Comparison of ENCODE assay signal across 5 cellular contexts in the genomic region with DNA sequence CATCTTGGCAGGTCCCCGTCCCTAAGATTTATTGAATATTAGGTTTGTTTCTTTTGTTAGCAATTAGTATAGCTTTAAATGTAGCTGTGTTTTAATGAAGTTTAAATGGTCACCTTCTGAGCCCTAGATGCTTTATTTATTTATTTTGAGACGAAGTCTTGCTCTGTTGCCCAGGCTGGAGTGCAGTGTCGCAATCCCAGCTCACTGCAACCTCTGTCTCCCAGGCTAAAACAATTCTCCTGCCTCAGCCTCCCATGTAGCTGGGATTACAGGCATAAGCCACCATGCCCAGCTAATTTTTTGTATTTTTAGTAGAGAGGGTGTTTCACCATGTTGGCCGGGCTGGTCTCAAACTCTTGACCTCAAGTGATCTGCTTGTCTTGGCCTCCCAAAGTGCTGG. TPM values are rescaled to one million over a fixed set of nuclear protein-coding genes. Genes with fewer than 3 reads are reported as not detected.
DNase-seq lines count a peak whose midpoint lies in the region; ATAC-seq, FAIRE-seq and TF ChIP-seq lines count a peak whose summit lies in the region.
"Not testable (repeated sequence)": the region's sequence is repeated elsewhere in the genome, so short reads cannot be mapped to it uniquely, and the experiment has no call there.

No MANE protein-coding gene starts in this region.

- ATAC-seq in A549; IMR-90 (ENCODE audit: low read depth); K562; HepG2: not testable (repeated sequence)

- not testable (repeated sequence) for H3K27me3 ChIP-seq in IMR-90 (ENCODE audit: control insufficient read depth, insufficient read depth, low read length); K562 (ENCODE audit: control insufficient read depth in 2 of 2, insufficient read depth in 2 of 2, low read length in 2 of 2); HepG2 (ENCODE audit: control insufficient read depth in 1 of 2, insufficient read depth in 2 of 2, low read length in 2 of 2)

- H3K23ac ChIP-seq in IMR-90 (ENCODE audit: low read depth, low read length), result not testable (repeated sequence)

- H2BK20ac ChIP-seq in IMR-90 (ENCODE audit: low read depth, low read length), result not testable (repeated sequence)

- not testable (repeated sequence) for H3K4me3 ChIP-seq in A549; IMR-90 (ENCODE audit: insufficient read depth, low read depth, low read length); K562; HepG2 (replicated peaks in 1 of 3; ENCODE audit: insufficient read depth in 1 of 3, low read depth in 2 of 3, low read length in 3 of 3)

- not testable (repeated sequence) for H3K18ac ChIP-seq in IMR-90 (ENCODE audit: low read depth, low read length)

- H4K20me1 ChIP-seq in IMR-90 (ENCODE audit: insufficient read depth, low read length); K562 (replicated peaks; ENCODE audit: control insufficient read depth, insufficient read depth, low read length); HepG2 (ENCODE audit: insufficient read depth, low read length): not testable (repeated sequence)

- not testable (repeated sequence) for H2AFZ ChIP-seq in IMR-90 (replicated peaks; ENCODE audit: low read length, poor library complexity); K562 (ENCODE audit: low read depth, low read length); HepG2 (ENCODE audit: low read length)

- CTCF ChIA-PET in A549 (lab: Yijun Ruan, JAX) (interaction anchor here (0.6 to 1.2 kb wide), 3 partner anchors 55 to 442 kb away, joined by 3 read pairs; no protein-coding TSS in a partner anchor), IMR-90 (lab: Yijun Ruan, JAX) (interaction anchor here (0.6 kb wide), 1 partner anchor 98 kb away, joined by 3 read pairs; no protein-coding TSS in a partner anchor)
- CTCF ChIA-PET in K562 (lab: Yijun Ruan, JAX; ENCODE audit: low intra/inter-chr PET ratio); HepG2 (lab: Yijun Ruan, JAX; ENCODE audit: low intra/inter-chr PET ratio, low total read pairs): not testable (repeated sequence)

- H3K27ac ChIP-seq in A549; IMR-90 (ENCODE audit: insufficient read depth, low read length); K562 (ENCODE audit: extremely low read depth, low read depth, low read length); HepG2 (ENCODE audit: extremely low read length, insufficient read depth, low read length): not testable (repeated sequence)

- not testable (repeated sequence) for H3K4me1 ChIP-seq in A549; IMR-90 (ENCODE audit: control insufficient read depth, insufficient read depth, low read length); K562 (replicated peaks in 1 of 2; ENCODE audit: control insufficient read depth in 2 of 2, insufficient read depth in 2 of 2, low read length in 2 of 2)
- peaks cover 34% of the 10 kb centered on the region for H3K4me1 ChIP-seq in HepG2 (ENCODE audit: insufficient read depth, low read length)

- not testable (repeated sequence) for H3K4me2 ChIP-seq in A549; IMR-90 (ENCODE audit: low read depth, low read length); K562 (ENCODE audit: insufficient read depth, low read length); HepG2 (ENCODE audit: low read depth, low read length)

- dilution Hi-C loops in IMR-90 (cut with HindIII; ENCODE audit: low sequenced_read_pairs, unreplicated experiment), result not testable (repeated sequence)

- H3K4ac ChIP-seq in IMR-90 (ENCODE audit: low read depth, low read length), result not testable (repeated sequence)

- not testable (repeated sequence) for H2BK5ac ChIP-seq in IMR-90 (ENCODE audit: low read depth, low read length, poor library complexity, severe bottlenecking)

- not testable (repeated sequence) for FAIRE-seq in A549 (lab: Jason Lieb, UNC); K562 (lab: Jason Lieb, UNC); HepG2 (lab: Jason Lieb, UNC)

- H3K9me1 ChIP-seq in IMR-90 (ENCODE audit: insufficient read depth, low read length); K562 (ENCODE audit: control insufficient read depth, insufficient read depth, low read length): not testable (repeated sequence)

- not testable (repeated sequence) for H2BK120ac ChIP-seq in IMR-90 (ENCODE audit: low read depth, low read length)

- H2AK9ac ChIP-seq in IMR-90 (replicated peaks; ENCODE audit: low read depth, low read length, poor library complexity), result not testable (repeated sequence)

- not testable (repeated sequence) for H2AK5ac ChIP-seq in IMR-90 (ENCODE audit: low read depth, low read length)

- not testable (repeated sequence) for H4K8ac ChIP-seq in IMR-90 (ENCODE audit: low read depth in 2 of 2, low read length in 2 of 2)

- H4K5ac ChIP-seq in IMR-90 (ENCODE audit: low read depth, low read length), result not testable (repeated sequence)

- in situ Hi-C loops in IMR-90 (cut with MboI; ENCODE audit: low sequenced_read_pairs); K562 (cut with MboI); HepG2 (cut with HindIII; ENCODE audit: extremely low pct_ligation_motif_present, low pct_unique_long_range_greater_than_20kb): not testable (repeated sequence)

- not testable (repeated sequence) for H3K9ac ChIP-seq in IMR-90 (ENCODE audit: low read depth, low read length); K562 (ENCODE audit: insufficient read depth in 1 of 2, low read depth in 2 of 2, low read length in 2 of 2); HepG2 (ENCODE audit: insufficient read depth, low read depth, low read length)

- TF ChIP-seq EP300 in A549 (IDR thresholded peaks at IDR 0.05); Ishikawa (IDR thresholded peaks at IDR 0.05; ENCODE audit: borderline replicate concordance); K562 (IDR thresholded peaks at IDR 0.05; ENCODE audit: low read length); HepG2 (IDR thresholded peaks at IDR 0.05; ENCODE audit: low read depth in 2 of 2, low read length in 2 of 2); HepG2 (CRISPR knock-in tag; IDR thresholded peaks at IDR 0.05; ENCODE audit: borderline replicate concordance): not testable (repeated sequence)

- H3K56ac ChIP-seq in IMR-90 (ENCODE audit: extremely low read depth, insufficient read depth, low read length), result not testable (repeated sequence)

- H3K79me1 ChIP-seq in IMR-90 (ENCODE audit: low read depth in 1 of 2, low read length in 2 of 2), result not testable (repeated sequence)

- TF ChIP-seq CTCF in A549 (IDR thresholded peaks at IDR 0.05); IMR-90 (conservative IDR thresholded peaks at IDR 0.05; ENCODE audit: low read depth, low read length); K562 (IDR thresholded peaks at IDR 0.05 in 2 of 3, conservative IDR thresholded peaks at IDR 0.05 in 1 of 3; ENCODE audit: insufficient read depth in 2 of 3, low read depth in 1 of 3, low read length in 3 of 3); HepG2 (CRISPR knock-in tag; IDR thresholded peaks at IDR 0.05): not testable (repeated sequence)

- H2BK15ac ChIP-seq in IMR-90 (ENCODE audit: low read depth, low read length), result not testable (repeated sequence)

- TF ChIP-seq POLR2A in A549 (IDR thresholded peaks at IDR 0.05; ENCODE audit: low read length); IMR-90 (IDR thresholded peaks at IDR 0.05; ENCODE audit: low read depth, low read length); K562 (conservative IDR thresholded peaks at IDR 0.05); HepG2 (IDR thresholded peaks at IDR 0.05; ENCODE audit: insufficient read depth in 1 of 2, low read depth in 2 of 2, low read length in 2 of 2): not testable (repeated sequence)

- DNase-seq in A549 (ENCODE audit: low read depth in 1 of 2, low spot score in 1 of 2); IMR-90; K562 (ENCODE audit: extremely low read depth in 1 of 4, low spot score in 3 of 4); HepG2 (ENCODE audit: low spot score): not testable (repeated sequence)

- intact Hi-C loops in IMR-90 (cut with micrococcal nuclease); K562 (cut with micrococcal nuclease); HepG2 (cut with micrococcal nuclease; ENCODE audit: unreplicated experiment): not testable (repeated sequence)

- peaks cover 12% of the 10 kb centered on the region; the same call in 1 of the 3 replicates for H3K9me3 ChIP-seq in A549
- H3K9me3 ChIP-seq in IMR-90 (ENCODE audit: control insufficient read depth, insufficient read depth, low read length); K562 (replicated peaks; ENCODE audit: control insufficient read depth, insufficient read depth, low read depth, low read length); HepG2 (ENCODE audit: low read length): not testable (repeated sequence)

- H3K79me2 ChIP-seq in K562 (ENCODE audit: control insufficient read depth, insufficient read depth, low read length); HepG2 (ENCODE audit: insufficient read depth, low read length): not testable (repeated sequence)

- POLR2A ChIA-PET in A549 (lab: Yijun Ruan, JAX); IMR-90 (lab: Charles Lee; ENCODE audit: unreplicated experiment); K562 (lab: Yijun Ruan, JAX); HepG2 (lab: Yijun Ruan, JAX): not testable (repeated sequence)

- not testable (repeated sequence) for BruUV-seq in IMR-90 (replicated peaks; lab: Mats Ljungman, UMichigan); K562 (replicated peaks; lab: Mats Ljungman, UMichigan); HepG2 (replicated peaks; lab: Mats Ljungman, UMichigan)

- WGBS in A549 (ENCODE audit: missing lambda C conversion rate), result 82% methylated on average over 4 of the region's 4 CpGs
- WGBS in IMR-90 (ENCODE audit: extremely low coverage in 2 of 2, insufficient read length in 1 of 2), 2 experiments, result no CpG with 5 or more reads among the region's 4 CpGs
- WGBS in K562 (ENCODE audit: insufficient coverage, low coverage, missing lambda C conversion rate), result 66% methylated on average over 4 of the region's 4 CpGs
- 70% methylated on average over 4 of the region's 4 CpGs for WGBS in HepG2 (ENCODE audit: low lambda C conversion rate)

- not testable (repeated sequence) for TF ChIP-seq RAD21 in A549 (conservative IDR thresholded peaks at IDR 0.05 in 1 of 2, IDR thresholded peaks at IDR 0.05 in 1 of 2); IMR-90 (IDR thresholded peaks at IDR 0.05; ENCODE audit: low read length); Ishikawa (IDR thresholded peaks at IDR 0.05; ENCODE audit: low read depth); K562 (CRISPR knock-in tag; conservative IDR thresholded peaks at IDR 0.05 in 1 of 2, IDR thresholded peaks at IDR 0.05 in 1 of 2); HepG2 (CRISPR knock-in tag; IDR thresholded peaks at IDR 0.05)

- H3K36me3 ChIP-seq in IMR-90 (ENCODE audit: control insufficient read depth, insufficient read depth, low read length); K562 (ENCODE audit: control insufficient read depth, insufficient read depth, low read length); HepG2 (replicated peaks in 1 of 2; ENCODE audit: control insufficient read depth in 1 of 2, insufficient read depth in 2 of 2, low read length in 2 of 2): not testable (repeated sequence)

- H4K91ac ChIP-seq in IMR-90 (ENCODE audit: insufficient read depth, low read depth, low read length), result not testable (repeated sequence)

- H3K14ac ChIP-seq in IMR-90 (replicated peaks; ENCODE audit: low read depth, low read length), result not testable (repeated sequence)

RNA-seq across cellular contexts. Expression of a gene that starts 11.1 kb away (rescaled TPM):
- polyA plus RNA-seq in A549 (2011; rRNA removed) (31.4 and 33.1 TPM in 2 replicates), A549 (2017; fragmentation: RNase III; extraction: RNeasy Plus Mini Kit Qiagen cat#74134 plus additional on column Dnase treatment) (10.9 to 12.2 TPM (median 12.2 TPM) in 3 replicates), IMR-90 (2012; rRNA removed) (3.2 and 3.8 TPM in 2 replicates), K562 (2011; rRNA removed) (23.0 and 25.9 TPM in 2 replicates), K562 (2014; fragmentation: Illumina TruSeq; extraction: Trizol) (19.6 and 24.2 TPM in 2 replicates), K562 (2014; fragmentation: Nextera tagmentation; extraction: Ambion mirVana) (10 to 100 TPM; 12.4 to 22.8 TPM), K562 (2014; rRNA removed) (10.5 and 11.4 TPM in 2 replicates), HepG2 (2011; rRNA removed) (20.7 and 23.5 TPM in 2 replicates)
- 5.7 and 6.4 TPM in 2 replicates for polyA plus RNA-seq in A549 (2012; cell fraction: cytosol; rRNA removed)
- 3.3 and 5.0 TPM in 2 replicates for polyA plus RNA-seq in A549 (2012; cell fraction: nucleus; rRNA removed)
- 26.6 and 30.8 TPM in 2 replicates for polyA minus RNA-seq in A549 (2011; rRNA and poly(A)+ RNA removed)
- total RNA-seq in IMR-90 (2012; rRNA removed) (33.1 and 39.6 TPM in 2 replicates), K562 (2014; rRNA removed) (24.4 and 25.7 TPM in 2 replicates), K562 (2014; rRNA removed; fragmentation: Illumina TruSeq; extraction: Trizol) (36.1 and 41.0 TPM in 2 replicates), K562 (2015; rRNA removed; fragmentation: Illumina TruSeq; extraction: Trizol) (26.4 and 31.1 TPM in 2 replicates), K562 (2021) (26.7 and 30.1 TPM in 2 replicates), HepG2 (2016; rRNA removed; fragmentation: Illumina TruSeq; extraction: Trizol) (41.9 and 64.2 TPM in 2 replicates)
- 0.95 and 1.5 TPM in 2 replicates for polyA plus RNA-seq in IMR-90 (2012; cell fraction: cytosol; rRNA removed)
- 1.0 and 5.5 TPM in 2 replicates for polyA plus RNA-seq in IMR-90 (2012; cell fraction: nucleus; rRNA removed; ENCODE audit: low replicate concordance)
- total RNA-seq in K562 (2011; cell fraction: chromatin; rRNA removed; ENCODE audit: low replicate concordance), result 41.6 and 60.4 TPM in 2 replicates
- 13.7 and 17.9 TPM in 2 replicates for total RNA-seq in K562 (2011; cell fraction: nucleolus; rRNA removed)
- 21.9 and 34.4 TPM in 2 replicates for total RNA-seq in K562 (2011; cell fraction: nucleoplasm; rRNA removed)
- polyA plus RNA-seq in K562 (2011; cell fraction: cytosol; rRNA removed), result 5.2 and 10.6 TPM in 2 replicates
- 13.7 and 18.9 TPM in 2 replicates for polyA plus RNA-seq in K562 (2011; cell fraction: nucleus; rRNA removed)
- polyA plus RNA-seq in K562 (2012), result 8.5 and 10.5 TPM in 2 replicates
- polyA minus RNA-seq in K562 (2011; rRNA and poly(A)+ RNA removed), result 66.3 and 97.5 TPM in 2 replicates
- 23.6 and 24.8 TPM in 2 replicates for polyA minus RNA-seq in K562 (2011; cell fraction: cytosol; rRNA and poly(A)+ RNA removed)
- polyA minus RNA-seq in K562 (2011; cell fraction: nucleus; rRNA and poly(A)+ RNA removed), result 15.6 and 26.7 TPM in 2 replicates
- total RNA-seq in HepG2 (2016; cell fraction: cytosol; rRNA removed; fragmentation: Illumina TruSeq; extraction: Trizol; ENCODE audit: low read depth), result 55.0 and 65.0 TPM in 2 replicates
- 40.3 and 60.7 TPM in 2 replicates for total RNA-seq in HepG2 (2016; cell fraction: insoluble cytoplasmic fraction; rRNA removed; fragmentation: Illumina TruSeq; extraction: Trizol)
- 38.6 and 41.7 TPM in 2 replicates for total RNA-seq in HepG2 (2016; cell fraction: membrane; rRNA removed; fragmentation: Illumina TruSeq; extraction: Trizol)
- total RNA-seq in HepG2 (2016; cell fraction: nucleus; rRNA removed; fragmentation: Illumina TruSeq; extraction: Trizol), result 36.1 and 36.8 TPM in 2 replicates
- polyA plus RNA-seq in HepG2 (2011; cell fraction: cytosol; rRNA removed), result 9.1 and 13.6 TPM in 2 replicates
- polyA plus RNA-seq in HepG2 (2011; cell fraction: nucleus; rRNA removed), result 16.6 and 19.6 TPM in 2 replicates
- 23.3 and 23.5 TPM in 2 replicates for polyA plus RNA-seq in HepG2 (2012)
- 0.71 and 1.4 TPM in 2 replicates for polyA plus RNA-seq in HepG2 (2016; cell fraction: cytosol; fragmentation: Illumina TruSeq; extraction: Trizol; ENCODE audit: low read depth)
- 19.8 and 21.3 TPM in 2 replicates for polyA plus RNA-seq in HepG2 (2016; cell fraction: insoluble cytoplasmic fraction; fragmentation: Illumina TruSeq; extraction: Trizol; ENCODE audit: low read depth)
- polyA plus RNA-seq in HepG2 (2016; cell fraction: membrane; fragmentation: Illumina TruSeq; extraction: Trizol; ENCODE audit: low read depth), result 2.1 and 2.4 TPM in 2 replicates
- polyA plus RNA-seq in HepG2 (2016; cell fraction: nucleus; fragmentation: Illumina TruSeq; extraction: Trizol; ENCODE audit: insufficient read depth, low read depth), result 27.3 and 30.6 TPM in 2 replicates
- polyA minus RNA-seq in HepG2 (2011; rRNA and poly(A)+ RNA removed; ENCODE audit: low replicate concordance), result 15.0 and 23.6 TPM in 2 replicates
- polyA minus RNA-seq in HepG2 (2011; cell fraction: cytosol; rRNA and poly(A)+ RNA removed), result 35.9 and 43.0 TPM in 2 replicates
- 93.5 and 119 TPM in 2 replicates for polyA minus RNA-seq in HepG2 (2011; cell fraction: nucleus; rRNA and poly(A)+ RNA removed)
